12 cellular contexts compared by ENCODE assay signal in genomic region chr1:77824083-77824482, GRCh38. TPM values are rescaled to one million over a fixed set of nuclear protein-coding genes. Genes with fewer than 3 reads are reported as not detected.
DNase-seq lines count a peak whose midpoint lies in the region; TF ChIP-seq lines count a peak whose summit lies in the region.
"Had no signal": no experiment of that assay in that cellular context is flagged by ENCODE, and none has a peak within 500 bp of the region (broad histone marks: within the 10 kb centered on the region; RNA-seq: fewer than 3 reads in every experiment).

No MANE protein-coding gene starts in this region.

- H3K27ac Mint-ChIP-seq in mesothelial cell of epicardium, result peak overlapping the region; percentile 12
- H3K27ac Mint-ChIP-seq in activated naive CD4-positive, alpha-beta T cell treated with anti-CD3 and anti-CD28 coated beads, Interleukin-2, amount 10 ng/mL, durations not matched to agents 7 days and 5 days, result no peak overlapping the region
- H3K27ac Mint-ChIP-seq: IgD-negative memory B cell; stimulated activated naive CD8-positive, alpha-beta T cell treated with anti-CD3 and anti-CD28 coated beads, Interleukin-15, Interleukin-2, amounts not matched to agents 100 ng/mL and 50 ng/mL, for 24 hours had no signal

- no peaks in the 10 kb centered on the region for H3K27me3 Mint-ChIP-seq in mesothelial cell of epicardium (ENCODE audit: low read depth)
- no peaks in the 10 kb centered on the region for H3K27me3 Mint-ChIP-seq in activated naive CD4-positive, alpha-beta T cell treated with anti-CD3 and anti-CD28 coated beads, Interleukin-2, amount 10 ng/mL, durations not matched to agents 7 days and 5 days
- H3K27me3 Mint-ChIP-seq: IgD-negative memory B cell; stimulated activated naive CD8-positive, alpha-beta T cell treated with anti-CD3 and anti-CD28 coated beads, Interleukin-15, Interleukin-2, amounts not matched to agents 100 ng/mL and 50 ng/mL, for 24 hours had no signal

- TF ChIP-seq CTCF in mesothelial cell of epicardium (IDR thresholded peaks at IDR 0.05; ENCODE audit: unreplicated experiment), result no peak

- no peaks in the 10 kb centered on the region for H3K9me3 ChIP-seq in MG63

- no peaks in the 10 kb centered on the region for H3K27me3 ChIP-seq in MG63
- H3K27me3 ChIP-seq: cardiac muscle cell had no signal

- H3K4me1 Mint-ChIP-seq in mesothelial cell of epicardium, result no peaks in the 10 kb centered on the region
- peaks cover 4% of the 10 kb centered on the region for H3K4me1 Mint-ChIP-seq in activated naive CD4-positive, alpha-beta T cell treated with anti-CD3 and anti-CD28 coated beads, Interleukin-2, amount 10 ng/mL, durations not matched to agents 7 days and 5 days

- no peak overlapping the region for H3K4me3 Mint-ChIP-seq in mesothelial cell of epicardium
- no peak overlapping the region for H3K4me3 Mint-ChIP-seq in activated naive CD4-positive, alpha-beta T cell treated with anti-CD3 and anti-CD28 coated beads, Interleukin-2, amount 10 ng/mL, durations not matched to agents 7 days and 5 days
- H3K4me3 Mint-ChIP-seq: stimulated activated naive CD8-positive, alpha-beta T cell treated with anti-CD3 and anti-CD28 coated beads, Interleukin-15, Interleukin-2, amounts not matched to agents 100 ng/mL and 50 ng/mL, for 24 hours had no signal

- peak; percentile 24 for DNase-seq in Caki2 (ENCODE audit: low read depth)
- peak; percentile 12 for DNase-seq in MG63
- DNase-seq in dedifferentiated amniotic fluid mesenchymal stem cell (ENCODE audit: extremely low spot score), result peak; percentile 64
- no peak for DNase-seq in mesothelial cell of epicardium (ENCODE audit: low spot score in 2 of 2, unreplicated experiment in 2 of 2)
- no peak for DNase-seq in activated T-cell treated with anti-CD3 and anti-CD28 coated beads for 4 hours
- no peak for DNase-seq in activated naive CD4-positive, alpha-beta T cell treated with anti-CD3 and anti-CD28 coated beads, Interleukin-2, amount 10 ng/mL, durations not matched to agents 7 days and 5 days
- no peak for DNase-seq in germinal center (ENCODE audit: low spot score)
- no peak for DNase-seq in stimulated activated CD4-positive, alpha-beta T cell treated with anti-CD3 and anti-CD28 coated beads, Interleukin-4, amount 100 ng/mL, for 4 hours
- DNase-seq: NCI-H446 treated with DMSO at 0.1 percent for 48 hours had no signal

- no peak overlapping the region for H3K4me3 ChIP-seq in MG63
- H3K4me3 ChIP-seq: cardiac muscle cell had no signal

- H3K36me3 ChIP-seq in MG63, result peaks cover 25% of the 10 kb centered on the region
- H3K36me3 ChIP-seq: cardiac muscle cell had no signal

- no peaks in the 10 kb centered on the region for H3K9me3 Mint-ChIP-seq in mesothelial cell of epicardium
- H3K9me3 Mint-ChIP-seq in activated naive CD4-positive, alpha-beta T cell treated with anti-CD3 and anti-CD28 coated beads, Interleukin-2, amount 10 ng/mL, durations not matched to agents 7 days and 5 days, result no peaks in the 10 kb centered on the region
- H3K9me3 Mint-ChIP-seq: IgD-negative memory B cell; stimulated activated naive CD8-positive, alpha-beta T cell treated with anti-CD3 and anti-CD28 coated beads, Interleukin-15, Interleukin-2, amounts not matched to agents 100 ng/mL and 50 ng/mL, for 24 hours had no signal

- CTCF ChIA-PET in activated naive CD4-positive, alpha-beta T cell treated with anti-CD3 and anti-CD28 coated beads, Interleukin-2, amount 10 ng/mL, durations not matched to agents 7 days and 5 days (lab: Charles Lee), result no interaction called here

- in situ Hi-C loops in Caki2 (cut with HindIII; ENCODE audit: low pct_unique_long_range_greater_than_20kb, low sequenced_read_pairs), result no loop called here

- H3K36me3 Mint-ChIP-seq in mesothelial cell of epicardium, result peaks cover 24% of the 10 kb centered on the region
- H3K36me3 Mint-ChIP-seq in activated naive CD4-positive, alpha-beta T cell treated with anti-CD3 and anti-CD28 coated beads, Interleukin-2, amount 10 ng/mL, durations not matched to agents 7 days and 5 days, result peaks cover 23% of the 10 kb centered on the region

RNA-seq across cellular contexts. Expression of gene MIGA1, which starts 44.6 kb away (rescaled TPM):
- total RNA-seq in Caki2 (2014; rRNA removed; shearing (Covaris generic); ENCODE audit: low replicate concordance), result 2.8 and 10.4 TPM in 2 replicates
- total RNA-seq in MG63 (2014; rRNA removed; shearing (Covaris generic); ENCODE audit: low replicate concordance), result 2.7 and 3.5 TPM in 2 replicates
- 18.9 to 19.8 TPM (median 19.2 TPM) in 3 replicates for total RNA-seq in mesothelial cell of epicardium

Comparison
In these comparisons a context has a peak if more than half of its experiments do, and no peak if none do; other contexts are left out.
1. DNase-seq: peak in Caki2 (single experiment), MG63 (single experiment) and dedifferentiated amniotic fluid mesenchymal stem cell (single experiment); none in mesothelial cell of epicardium (0 of 2), activated T-cell treated with anti-CD3 and anti-CD28 coated beads for 4 hours (single experiment), activated naive CD4-positive, alpha-beta T cell treated with anti-CD3 and anti-CD28 coated beads, Interleukin-2, amount 10 ng/mL, durations not matched to agents 7 days and 5 days (single experiment), germinal center (single experiment) and stimulated activated CD4-positive, alpha-beta T cell treated with anti-CD3 and anti-CD28 coated beads, Interleukin-4, amount 100 ng/mL, for 4 hours (0 of 2).